1 cellular context compared by ENCODE assay signal in genomic region chr16:85711982-85712587, GRCh38.
TF ChIP-seq lines count a peak whose summit lies in the region.

No MANE protein-coding gene starts in this region.

TF ChIP-seq in GM12878, 131 proteins besides CTCF, POLR2A, EP300 and RAD21:
- TF ChIP-seq ZBTB33 (IDR thresholded peaks at IDR 0.05): no peak
- TF ChIP-seq CBX5 (IDR thresholded peaks at IDR 0.05; ENCODE audit: low read depth): 0 out of 2 replicates have a peak, but pooled peaks have one; percentile 27
